Comparison of ENCODE assay signal across 18 cellular contexts in genomic region chr10:85673270-85673669, GRCh38.
DNase-seq lines count a peak whose midpoint lies in the region; ATAC-seq and TF ChIP-seq lines count a peak whose summit lies in the region.
"Had no signal": no experiment of that assay in that cellular context is flagged by ENCODE, and none has a peak within 500 bp of the region (broad histone marks: within the 10 kb centered on the region; RNA-seq: fewer than 3 reads in every experiment).

No MANE protein-coding gene starts in this region.

- H3K36me3 ChIP-seq in esophagus muscularis mucosa, result no peaks in the 10 kb centered on the region
- H3K36me3 ChIP-seq in colonic mucosa, result no peaks in the 10 kb centered on the region

- no peak for TF ChIP-seq EP300 in esophagus muscularis mucosa (IDR thresholded peaks at IDR 0.05)

- H3K4me1 ChIP-seq in esophagus muscularis mucosa, result no peaks in the 10 kb centered on the region
- no peaks in the 10 kb centered on the region for H3K4me1 ChIP-seq in colonic mucosa
- H3K4me1 ChIP-seq: A549 had no signal

- no peaks in the 10 kb centered on the region for H3K36me3 Mint-ChIP-seq in activated CD4-positive, alpha-beta T cell treated with anti-CD3 and anti-CD28 coated beads, Interleukin-2, amount 10 ng/mL, durations not matched to agents 24 days and 14 days (ENCODE audit: low read depth)
- H3K36me3 Mint-ChIP-seq: CD4-positive, alpha-beta memory T cell had no signal

- H3K9ac ChIP-seq in colonic mucosa (ENCODE audit: low read depth in 2 of 2, low read length in 2 of 2), result no peak overlapping the region
- H3K9ac ChIP-seq: GM23248 had no signal

- no peak overlapping the region for H3K27ac ChIP-seq in esophagus muscularis mucosa (replicated peaks in 1 of 4)
- H3K27ac ChIP-seq in colonic mucosa, result no peak overlapping the region
- H3K27ac ChIP-seq: A549, GM23248 had no signal

- TF ChIP-seq POLR2A in esophagus muscularis mucosa (IDR thresholded peaks at IDR 0.05; ENCODE audit: low read depth), result no peak

- intact Hi-C loops in activated CD4-positive, alpha-beta T cell treated with anti-CD3 and anti-CD28 coated beads, Interleukin-2, amount 10 ng/mL, durations not matched to agents 24 days and 14 days (cut with micrococcal nuclease), result no loop called here
- intact Hi-C loops in esophagus muscularis mucosa (cut with DNase I) (no loop called here), colonic mucosa (cut with DNase I) (no loop called here)

- no peak overlapping the region for H3K27ac Mint-ChIP-seq in activated CD4-positive, alpha-beta T cell treated with anti-CD3 and anti-CD28 coated beads, Interleukin-2, amount 10 ng/mL, durations not matched to agents 24 days and 14 days
- no peak overlapping the region for H3K27ac Mint-ChIP-seq in stimulated activated naive CD8-positive, alpha-beta T cell treated with anti-CD3 and anti-CD28 coated beads, Interleukin-15, amount 100 ng/mL, for 72 hours
- H3K27ac Mint-ChIP-seq: CD4-positive, alpha-beta memory T cell; H9 had no signal

- no peaks in the 10 kb centered on the region for H3K4me1 Mint-ChIP-seq in activated CD4-positive, alpha-beta T cell treated with anti-CD3 and anti-CD28 coated beads, Interleukin-2, amount 10 ng/mL, durations not matched to agents 24 days and 14 days
- no peaks in the 10 kb centered on the region for H3K4me1 Mint-ChIP-seq in stimulated activated naive CD8-positive, alpha-beta T cell treated with anti-CD3 and anti-CD28 coated beads, Interleukin-15, amount 100 ng/mL, for 72 hours

- DNase-seq in activated CD4-positive, alpha-beta T cell treated with anti-CD3 and anti-CD28 coated beads, Interleukin-2, amount 10 ng/mL, durations not matched to agents 24 days and 14 days, result peak; percentile 39
- DNase-seq in activated CD4-positive, alpha-beta T cell treated with anti-CD3 and anti-CD28 coated beads, Interleukin-2, amount 50 U/mL, for 1 hour, result no peak
- no peak for DNase-seq in stimulated activated naive CD8-positive, alpha-beta T cell treated with anti-CD3 and anti-CD28 coated beads, Interleukin-15, amount 100 ng/mL, for 72 hours
- DNase-seq in stimulated activated naive CD8-positive, alpha-beta T cell treated with anti-CD3 and anti-CD28 coated beads, Interleukin-15, Interleukin-2, amounts not matched to agents 100 U/mL and 50 U/mL, for 24 hours, result no peak
- DNase-seq in esophagus muscularis mucosa (ENCODE audit: extremely low spot score) (peak; percentile 8), GM19238 (ENCODE audit: insufficient read length, low spot score) (no peak), colonic mucosa (no peak)
- DNase-seq: 8988T; C1 segment of cervical spinal cord; Calu3; CD4-positive, alpha-beta memory T cell; COR-L47; DMS53; DMS79 treated with DMSO at 0.1 percent for 48 hours; GM23248; H9 had no signal

- H3K4me3 ChIP-seq in esophagus muscularis mucosa, result no peak overlapping the region
- H3K4me3 ChIP-seq in colonic mucosa, result no peak overlapping the region
- H3K4me3 ChIP-seq: A549, GM23248 had no signal

- ATAC-seq in stimulated activated naive CD8-positive, alpha-beta T cell treated with anti-CD3 and anti-CD28 coated beads, Interleukin-15, amount 100 ng/mL, for 72 hours, result peak; percentile 43
- ATAC-seq in stimulated activated naive CD8-positive, alpha-beta T cell treated with anti-CD3 and anti-CD28 coated beads, Interleukin-15, Interleukin-2, amounts not matched to agents 100 U/mL and 50 U/mL, for 24 hours, result no peak
- ATAC-seq: A549, HCT116 had no signal

- no peak for TF ChIP-seq CTCF in esophagus muscularis mucosa (IDR thresholded peaks at IDR 0.05)
- TF ChIP-seq CTCF in colonic mucosa (IDR thresholded peaks at IDR 0.05), result no peak

- H3K9me3 Mint-ChIP-seq in activated CD4-positive, alpha-beta T cell treated with anti-CD3 and anti-CD28 coated beads, Interleukin-2, amount 10 ng/mL, durations not matched to agents 24 days and 14 days, result peaks cover 8% of the 10 kb centered on the region
- peaks cover 6 to 22% of the 10 kb centered on the region in 2 donors for H3K9me3 Mint-ChIP-seq in stimulated activated naive CD8-positive, alpha-beta T cell treated with anti-CD3 and anti-CD28 coated beads, Interleukin-15, amount 100 ng/mL, for 72 hours

- H3K4me3 Mint-ChIP-seq in activated CD4-positive, alpha-beta T cell treated with anti-CD3 and anti-CD28 coated beads, Interleukin-2, amount 10 ng/mL, durations not matched to agents 24 days and 14 days, result no peak overlapping the region
- H3K4me3 Mint-ChIP-seq in stimulated activated naive CD8-positive, alpha-beta T cell treated with anti-CD3 and anti-CD28 coated beads, Interleukin-15, amount 100 ng/mL, for 72 hours, result no peak overlapping the region
- H3K4me3 Mint-ChIP-seq: CD4-positive, alpha-beta memory T cell; H9 had no signal

- H3K27me3 Mint-ChIP-seq in activated CD4-positive, alpha-beta T cell treated with anti-CD3 and anti-CD28 coated beads, Interleukin-2, amount 10 ng/mL, durations not matched to agents 24 days and 14 days, result no peaks in the 10 kb centered on the region
- H3K27me3 Mint-ChIP-seq in stimulated activated naive CD8-positive, alpha-beta T cell treated with anti-CD3 and anti-CD28 coated beads, Interleukin-15, amount 100 ng/mL, for 72 hours, result peaks cover 20% of the 10 kb centered on the region

- peaks cover 0 to 16% (median 13%) of the 10 kb centered on the region in 4 donors for H3K9me3 ChIP-seq in esophagus muscularis mucosa
- no peaks in the 10 kb centered on the region for H3K9me3 ChIP-seq in colonic mucosa
- H3K9me3 ChIP-seq: A549 had no signal

- WGBS in esophagus muscularis mucosa, result 75% methylated on average over 1 of the region's 1 CpG

- H3K27me3 ChIP-seq in esophagus muscularis mucosa (no peaks in the 10 kb centered on the region), colonic mucosa (no peaks in the 10 kb centered on the region)

Comparison
In these comparisons a context has a peak if more than half of its experiments do, and no peak if none do; other contexts are left out.
1. DNase-seq: peak in activated CD4-positive, alpha-beta T cell treated with anti-CD3 and anti-CD28 coated beads, Interleukin-2, amount 10 ng/mL, durations not matched to agents 24 days and 14 days (single experiment) and esophagus muscularis mucosa (single experiment); none in activated CD4-positive, alpha-beta T cell treated with anti-CD3 and anti-CD28 coated beads, Interleukin-2, amount 50 U/mL, for 1 hour (single experiment), stimulated activated naive CD8-positive, alpha-beta T cell treated with anti-CD3 and anti-CD28 coated beads, Interleukin-15, amount 100 ng/mL, for 72 hours (0 of 2), stimulated activated naive CD8-positive, alpha-beta T cell treated with anti-CD3 and anti-CD28 coated beads, Interleukin-15, Interleukin-2, amounts not matched to agents 100 U/mL and 50 U/mL, for 24 hours (single experiment), GM19238 (single experiment) and colonic mucosa (single experiment).